15 cellular contexts compared by ENCODE assay signal in the genomic region with DNA sequence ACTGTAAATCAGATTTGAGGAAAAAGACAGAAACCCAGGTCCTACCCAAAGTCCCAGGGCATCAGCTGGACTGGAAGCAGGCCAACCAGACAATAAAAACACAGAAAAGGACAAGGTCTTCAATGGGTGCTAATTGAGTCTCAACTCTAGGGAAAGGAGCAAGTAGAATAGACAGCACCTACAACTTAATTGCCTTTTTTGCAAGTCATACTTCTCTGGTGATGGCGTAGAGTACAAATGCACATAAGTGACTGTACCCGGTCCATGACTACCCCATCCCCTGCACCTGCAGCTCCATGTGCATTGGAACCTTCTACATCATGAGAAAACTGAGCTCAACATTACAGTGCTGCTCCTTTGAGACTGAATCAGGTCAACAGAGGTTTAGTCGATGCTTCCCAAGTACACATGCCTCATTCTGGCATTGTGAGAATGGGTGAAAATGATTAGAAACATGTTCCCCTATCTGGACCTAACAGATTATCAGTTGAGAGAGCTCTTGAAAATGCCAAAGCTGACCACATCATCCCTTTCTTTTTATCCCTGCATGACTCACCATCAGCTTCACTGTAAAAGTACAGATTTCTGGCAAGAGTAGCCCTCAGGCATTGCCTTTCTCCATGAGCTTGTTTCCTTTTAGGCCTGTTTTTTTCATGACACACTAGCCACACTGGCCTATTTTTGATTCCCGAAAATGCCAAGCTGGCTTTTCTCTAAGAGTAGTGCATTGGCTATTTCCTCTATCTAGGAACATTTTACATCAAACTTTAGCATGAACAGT.
DNase-seq lines count a peak whose midpoint lies in the region; ATAC-seq and TF ChIP-seq lines count a peak whose summit lies in the region.
"Had no signal": no experiment of that assay in that cellular context is flagged by ENCODE, and none has a peak within 500 bp of the region (broad histone marks: within the 10 kb centered on the region; RNA-seq: fewer than 3 reads in every experiment).

No MANE protein-coding gene starts in this region.

- no peak overlapping the region for H2AFZ ChIP-seq in PC-3 (ENCODE audit: low read length)
- H2AFZ ChIP-seq: GM23338 had no signal

- peak overlapping the region; percentile 43; the same call in 1 of the 2 replicates for H3K27ac ChIP-seq in PC-3 (ENCODE audit: low read length)
- peak overlapping the region; percentile 60 for H3K27ac ChIP-seq in mesodermal cell (ENCODE audit: low read depth, low read length, severe bottlenecking)
- H3K27ac ChIP-seq: HL-60 had no signal

- H3K4me3 ChIP-seq in PC-3 (ENCODE audit: low read length) (no peak overlapping the region), epithelial cell of esophagus (ENCODE audit: low read length) (no peak overlapping the region), mesodermal cell (ENCODE audit: extremely low read depth, insufficient read depth, low read length, poor library complexity, severe bottlenecking) (no peak overlapping the region)
- H3K4me3 ChIP-seq: GM23338 had no signal

- H3K9ac ChIP-seq in PC-3 (ENCODE audit: low read length) = no peak overlapping the region

- H3K9me3 Mint-ChIP-seq in glutamatergic neuron (ENCODE audit: unreplicated experiment) (peaks cover 3% of the 10 kb centered on the region), CD14-positive monocyte (peaks cover 0 to 4% (median 0%) of the 10 kb centered on the region in 7 donors)
- H3K9me3 Mint-ChIP-seq: GM23338 had no signal

- TF ChIP-seq CTCF in PC-3 (conservative IDR thresholded peaks at IDR 0.05; ENCODE audit: low read depth, low read length) = no peak
- no peak for TF ChIP-seq CTCF in epithelial cell of esophagus (IDR thresholded peaks at IDR 0.05; ENCODE audit: insufficient read depth, low read depth, low read length, missing control alignments)
- no peak for TF ChIP-seq CTCF in glutamatergic neuron (IDR thresholded peaks at IDR 0.05; ENCODE audit: partially characterized antibody, unreplicated experiment)
- no peak for TF ChIP-seq CTCF in CD14-positive monocyte (IDR thresholded peaks at IDR 0.05)

- H3K27me3 Mint-ChIP-seq in glutamatergic neuron (ENCODE audit: unreplicated experiment) (peaks cover 1% of the 10 kb centered on the region), CD14-positive monocyte (ENCODE audit: low read depth in 3 of 3) (peaks cover 0 to 4% (median 0%) of the 10 kb centered on the region in 3 donors)
- H3K27me3 Mint-ChIP-seq: T-helper 17 cell had no signal

- no peaks in the 10 kb centered on the region for H3K4me1 Mint-ChIP-seq in glutamatergic neuron (ENCODE audit: low read depth, unreplicated experiment)
- H3K4me1 Mint-ChIP-seq in CD14-positive monocyte = no peaks in the 10 kb centered on the region
- H3K4me1 Mint-ChIP-seq: GM23338, T-helper 17 cell had no signal

- H3K4me1 ChIP-seq in PC-3 (ENCODE audit: insufficient read depth, low read length) (no peaks in the 10 kb centered on the region), mesodermal cell (ENCODE audit: control insufficient read depth, insufficient read depth, low read length, poor library complexity, severe bottlenecking) (peaks cover 16% of the 10 kb centered on the region)

- H3K9me3 ChIP-seq in PC-3 (ENCODE audit: low read length) (no peaks in the 10 kb centered on the region), mesodermal cell (ENCODE audit: control insufficient read depth, low read length) (no peaks in the 10 kb centered on the region)

- intact Hi-C loops in PC-3 (cut with micrococcal nuclease) (no loop called here), CD14-positive monocyte (cut with micrococcal nuclease) (no loop called here)

- no peaks in the 10 kb centered on the region for H3K36me3 ChIP-seq in PC-3 (ENCODE audit: low read depth, low read length)
- no peaks in the 10 kb centered on the region for H3K36me3 ChIP-seq in mesodermal cell (ENCODE audit: control insufficient read depth, insufficient read depth, low read length)

- no peaks in the 10 kb centered on the region for H3K27me3 ChIP-seq in PC-3 (ENCODE audit: low read length)

- peak; percentile 5 for DNase-seq in DMS53 treated with DMSO at 0.1 percent for 48 hours (lab: John Stamatoyannopoulos, UW; ENCODE audit: unreplicated experiment)
- peak; percentile 51 for DNase-seq in PC-3
- DNase-seq in epithelial cell of esophagus (ENCODE audit: low read depth) = peak; percentile 41
- no peak for DNase-seq in glutamatergic neuron
- DNase-seq in CD14-positive monocyte (ENCODE audit: low spot score) = no peak
- DNase-seq in SW480 (ENCODE audit: low spot score) = no peak
- DNase-seq: activated CD8-positive, alpha-beta T cell treated with anti-CD3 and anti-CD28 coated beads, Interleukin-2, amount 10 ng/mL, durations not matched to agents 7 days and 5 days; activated gamma-delta T cell treated with Interleukin-2 at 50 U/mL for 16 hours; DMS79; stimulated activated naive CD8-positive, alpha-beta T cell treated with anti-CD3 and anti-CD28 coated beads, Interleukin-15, Interleukin-2, amounts not matched to agents 100 U/mL and 50 U/mL, for 24 hours; T-helper 17 cell had no signal

- H3K79me2 ChIP-seq in PC-3 (ENCODE audit: low read length) = no peaks in the 10 kb centered on the region

- no peak for ATAC-seq in PC-3
- no peak for ATAC-seq in GM19328 (IDR thresholded peaks at IDR 0.05; ENCODE audit: unreplicated experiment)
- ATAC-seq: activated CD8-positive, alpha-beta T cell treated with anti-CD3 and anti-CD28 coated beads, Interleukin-2, amount 10 ng/mL, durations not matched to agents 7 days and 5 days; GM23338; stimulated activated naive CD8-positive, alpha-beta T cell treated with anti-CD3 and anti-CD28 coated beads, Interleukin-15, Interleukin-2, amounts not matched to agents 100 U/mL and 50 U/mL, for 24 hours; T-helper 17 cell had no signal

- no TSS peak for BruUV-seq in PC-3 (replicated peaks; lab: Mats Ljungman, UMichigan)

- CTCF ChIA-PET in PC-3 (lab: Charles Lee) = no interaction called here

- H4K20me1 ChIP-seq in PC-3 (ENCODE audit: low read length) = no peaks in the 10 kb centered on the region

- no peaks in the 10 kb centered on the region for H3F3A ChIP-seq in PC-3 (ENCODE audit: low read length, unreplicated experiment)

- POLR2A ChIA-PET in PC-3 (lab: Charles Lee; ENCODE audit: unreplicated experiment) = interaction anchor here (0.5 kb wide), 1 partner anchor 358 kb away, joined by 3 read pairs; no protein-coding TSS in a partner anchor

- no peaks in the 10 kb centered on the region for H3K9me2 ChIP-seq in PC-3 (replicated peaks; ENCODE audit: low read length)

- no peak overlapping the region for H3K27ac Mint-ChIP-seq in glutamatergic neuron (ENCODE audit: unreplicated experiment)
- no peak overlapping the region for H3K27ac Mint-ChIP-seq in CD14-positive monocyte
- H3K27ac Mint-ChIP-seq: activated CD8-positive, alpha-beta T cell treated with anti-CD3 and anti-CD28 coated beads, Interleukin-2, amount 10 ng/mL, durations not matched to agents 7 days and 5 days; GM23338; T-helper 17 cell had no signal

- H3K4me2 ChIP-seq in PC-3 (ENCODE audit: low read length) = no peak overlapping the region
- H3K4me2 ChIP-seq: GM23338 had no signal

- WGBS in mesodermal cell (ENCODE audit: insufficient coverage in 2 of 2), 2 experiments = 96 to 100% methylated on average over 2 to 3 of the region's 4 CpGs

- H3K4me3 Mint-ChIP-seq in glutamatergic neuron (ENCODE audit: unreplicated experiment) (no peak overlapping the region), CD14-positive monocyte (no peak overlapping the region)
- H3K4me3 Mint-ChIP-seq: activated CD8-positive, alpha-beta T cell treated with anti-CD3 and anti-CD28 coated beads, Interleukin-2, amount 10 ng/mL, durations not matched to agents 7 days and 5 days; GM23338; T-helper 17 cell had no signal

- peaks cover 20% of the 10 kb centered on the region for H3K36me3 Mint-ChIP-seq in glutamatergic neuron (ENCODE audit: unreplicated experiment)
- H3K36me3 Mint-ChIP-seq in CD14-positive monocyte = no peaks in the 10 kb centered on the region

Comparison
In these comparisons a context has a peak if more than half of its experiments do, and no peak if none do; other contexts are left out.
1. DNase-seq: peak in DMS53 treated with DMSO at 0.1 percent for 48 hours (single experiment), PC-3 (single experiment) and epithelial cell of esophagus (single experiment); none in glutamatergic neuron (single experiment), CD14-positive monocyte (single experiment) and SW480 (single experiment).